In genomic region chr13:61202042-61202441, GRCh38 we compare ENCODE assay signal across 27 cellular contexts.
"Had no signal": no experiment of that assay in that cellular context is flagged by ENCODE, and none has a peak within 500 bp of the region (broad histone marks: within the 10 kb centered on the region; RNA-seq: fewer than 3 reads in every experiment).

No MANE protein-coding gene starts in this region.

- H3K36me3 Mint-ChIP-seq: activated naive CD4-positive, alpha-beta T cell treated with anti-CD3 and anti-CD28 coated beads, Interleukin-2, amount 10 ng/mL, durations not matched to agents 7 days and 5 days; activated naive CD8-positive, alpha-beta T cell treated with anti-CD3 and anti-CD28 coated beads for 36 hours; IgD-negative memory B cell had no signal

- H3K36me3 ChIP-seq: brain microvascular endothelial cell, cardiac muscle cell had no signal

- H3K4me2 ChIP-seq: KMS-11 had no signal

- H3K9me3 Mint-ChIP-seq: activated naive CD8-positive, alpha-beta T cell treated with anti-CD3 and anti-CD28 coated beads for 36 hours had no signal

- H3K4me3 ChIP-seq: cardiac muscle cell, SK-N-MC had no signal

- H3K27ac ChIP-seq: brain microvascular endothelial cell, cardiac muscle cell, KMS-11, SK-N-MC, VCaP had no signal

- H3K4me3 Mint-ChIP-seq: activated CD4-positive, alpha-beta memory T cell treated with anti-CD3 and anti-CD28 coated beads, Interleukin-2, amount 10 ng/mL, durations not matched to agents 7 days and 5 days; activated CD4-positive, alpha-beta T cell treated with anti-CD3 and anti-CD28 coated beads for 36 hours; activated naive CD4-positive, alpha-beta T cell treated with anti-CD3 and anti-CD28 coated beads, Interleukin-2, amount 10 ng/mL, durations not matched to agents 7 days and 5 days; activated naive CD8-positive, alpha-beta T cell treated with anti-CD3 and anti-CD28 coated beads for 36 hours; activated T-helper 17 cell treated with anti-CD3 and anti-CD28 coated beads, Interleukin-2, amount 50 U/mL, for 72 hours had no signal

- H3K27ac Mint-ChIP-seq: activated CD4-positive, alpha-beta memory T cell treated with anti-CD3 and anti-CD28 coated beads, Interleukin-2, amount 10 ng/mL, durations not matched to agents 7 days and 5 days; activated CD4-positive, alpha-beta T cell treated with anti-CD3 and anti-CD28 coated beads for 36 hours; activated naive CD4-positive, alpha-beta T cell treated with anti-CD3 and anti-CD28 coated beads, Interleukin-2, amount 10 ng/mL, durations not matched to agents 7 days and 5 days; activated naive CD8-positive, alpha-beta T cell treated with anti-CD3 and anti-CD28 coated beads for 36 hours; activated T-helper 17 cell treated with anti-CD3 and anti-CD28 coated beads, Interleukin-2, amount 50 U/mL, for 72 hours; IgD-negative memory B cell had no signal

- H3K4me1 Mint-ChIP-seq: activated CD4-positive, alpha-beta memory T cell treated with anti-CD3 and anti-CD28 coated beads, Interleukin-2, amount 10 ng/mL, durations not matched to agents 7 days and 5 days; activated CD4-positive, alpha-beta T cell treated with anti-CD3 and anti-CD28 coated beads for 36 hours; activated naive CD4-positive, alpha-beta T cell treated with anti-CD3 and anti-CD28 coated beads, Interleukin-2, amount 10 ng/mL, durations not matched to agents 7 days and 5 days; activated naive CD8-positive, alpha-beta T cell treated with anti-CD3 and anti-CD28 coated beads for 36 hours; activated T-helper 17 cell treated with anti-CD3 and anti-CD28 coated beads, Interleukin-2, amount 50 U/mL, for 72 hours; IgD-negative memory B cell had no signal

- H3K9ac ChIP-seq: KMS-11 had no signal

- ATAC-seq: activated CD4-positive, alpha-beta T cell treated with anti-CD3 and anti-CD28 coated beads for 36 hours; activated T-helper 17 cell treated with anti-CD3 and anti-CD28 coated beads, Interleukin-2, amount 50 U/mL, for 72 hours; Panc1; Right ventricle myocardium inferior had no signal

- DNase-seq: activated CD4-positive, alpha-beta memory T cell treated with anti-CD3 and anti-CD28 coated beads, Interleukin-2, amount 10 ng/mL, durations not matched to agents 7 days and 5 days; activated CD4-positive, alpha-beta T cell treated with anti-CD3 and anti-CD28 coated beads for 36 hours; activated CD4-positive, alpha-beta T cell treated with anti-CD3 and anti-CD28 coated beads, Interleukin-2, amount 50 U/mL, for 1 hour; activated gamma-delta T cell treated with Interleukin-2 at 50 U/mL for 16 hours; activated naive CD4-positive, alpha-beta T cell treated with anti-CD3 and anti-CD28 coated beads, Interleukin-2, amount 10 ng/mL, durations not matched to agents 7 days and 5 days; activated naive CD8-positive, alpha-beta T cell treated with anti-CD3 and anti-CD28 coated beads for 36 hours; activated T-cell treated with anti-CD3 and anti-CD28 coated beads for 4 hours; activated T-cell treated with anti-CD3 and anti-CD28 coated beads, Interleukin-2, amount 50 U/mL, for 48 hours; brain microvascular endothelial cell; NCI-H1092; NCI-H1417; NCI-H1694; NCI-H2029; NCI-H2107; NCI-H510A treated with DMSO at 0.1 percent for 48 hours; NK-92 treated with Interleukin-12 subunit alpha and Interleukin-12 subunit beta, amount 100 ng/mL, for 24 hours; OCI-M1; RPMI8226; T-helper 1 cell had no signal

- H3K27me3 ChIP-seq: brain microvascular endothelial cell, cardiac muscle cell had no signal

- H3K27me3 Mint-ChIP-seq: activated CD4-positive, alpha-beta memory T cell treated with anti-CD3 and anti-CD28 coated beads, Interleukin-2, amount 10 ng/mL, durations not matched to agents 7 days and 5 days; activated CD4-positive, alpha-beta T cell treated with anti-CD3 and anti-CD28 coated beads for 36 hours; activated naive CD4-positive, alpha-beta T cell treated with anti-CD3 and anti-CD28 coated beads, Interleukin-2, amount 10 ng/mL, durations not matched to agents 7 days and 5 days; activated naive CD8-positive, alpha-beta T cell treated with anti-CD3 and anti-CD28 coated beads for 36 hours; activated T-helper 17 cell treated with anti-CD3 and anti-CD28 coated beads, Interleukin-2, amount 50 U/mL, for 72 hours; IgD-negative memory B cell had no signal
